20 cellular contexts compared by ENCODE assay signal in the genomic region with DNA sequence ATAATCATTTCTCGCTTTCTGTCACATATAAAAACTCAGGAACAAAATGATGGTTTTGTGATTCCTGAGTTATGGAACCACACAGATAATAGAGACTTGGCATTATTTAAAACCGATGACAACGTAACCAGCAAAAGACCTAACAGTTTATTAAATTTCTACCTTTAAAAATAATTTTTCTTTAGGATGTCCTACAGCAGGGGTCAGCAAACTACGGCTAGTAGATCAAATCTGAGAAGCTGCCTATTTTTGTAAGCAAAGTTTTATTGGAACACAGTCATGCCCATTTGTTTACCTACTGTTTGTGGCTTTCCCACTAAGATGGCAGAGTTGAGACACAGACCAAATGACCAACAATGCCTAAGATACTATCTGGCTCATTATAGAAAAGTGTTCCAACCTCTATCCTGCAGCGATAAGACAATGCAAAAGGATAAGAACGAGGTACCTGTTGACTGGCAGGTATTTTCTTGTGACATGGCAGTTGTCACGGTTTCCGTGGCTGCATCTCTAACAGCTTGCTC.
"Had no signal": no experiment of that assay in that cellular context is flagged by ENCODE, and none has a peak within 500 bp of the region (broad histone marks: within the 10 kb centered on the region; RNA-seq: fewer than 3 reads in every experiment).

No MANE protein-coding gene starts in this region.

- DNase-seq: activated B cell treated with CpG ODN at 0.5 μM for 24 hours; activated CD4-positive, alpha-beta T cell treated with anti-CD3 and anti-CD28 coated beads for 48 hours; activated CD8-positive, alpha-beta memory T cell treated with anti-CD3 and anti-CD28 coated beads, Interleukin-2, amount 50 U/mL, for 48 hours; activated gamma-delta T cell treated with Interleukin-2 at 50 U/mL for 16 hours; activated T-cell treated with anti-CD3 and anti-CD28 coated beads, Interleukin-2, amount 50 U/mL, for 72 hours; amniotic stem cell; central memory CD4-positive, alpha-beta T cell; cortex of kidney; effector CD8-positive, alpha-beta T cell; head of caudate nucleus; kidney glomerular epithelial cell; left ventricle myocardium superior; mesendoderm; nephron progenitor cell; stomach; T-helper 17 cell had no signal

- H3K27ac Mint-ChIP-seq: activated B cell treated with CpG ODN at 0.5 μM for 24 hours; activated T-cell treated with anti-CD3 and anti-CD28 coated beads, Interleukin-2, amount 50 U/mL, for 72 hours; T-helper 17 cell had no signal

- H3K9me3 ChIP-seq: thoracic aorta had no signal

- H3K27me3 ChIP-seq: stomach had no signal

- H3K4me3 Mint-ChIP-seq: activated B cell treated with CpG ODN at 0.5 μM for 24 hours; activated naive CD8-positive, alpha-beta T cell; activated T-cell treated with anti-CD3 and anti-CD28 coated beads, Interleukin-2, amount 50 U/mL, for 72 hours; nephron progenitor cell; T-helper 17 cell had no signal

- ATAC-seq: activated T-cell treated with anti-CD3 and anti-CD28 coated beads, Interleukin-2, amount 50 U/mL, for 72 hours; left ventricle myocardium superior; T-helper 17 cell had no signal

- H3K4me3 ChIP-seq: stomach, thoracic aorta had no signal

- FAIRE-seq: endothelial cell of umbilical vein, frontal cortex had no signal

- H3K27me3 Mint-ChIP-seq: activated B cell treated with CpG ODN at 0.5 μM for 24 hours; activated naive CD8-positive, alpha-beta T cell; T-helper 17 cell had no signal

- H3K27ac ChIP-seq: stomach had no signal

- H3K4me1 Mint-ChIP-seq: activated B cell treated with CpG ODN at 0.5 μM for 24 hours had no signal
